In the genomic region with DNA sequence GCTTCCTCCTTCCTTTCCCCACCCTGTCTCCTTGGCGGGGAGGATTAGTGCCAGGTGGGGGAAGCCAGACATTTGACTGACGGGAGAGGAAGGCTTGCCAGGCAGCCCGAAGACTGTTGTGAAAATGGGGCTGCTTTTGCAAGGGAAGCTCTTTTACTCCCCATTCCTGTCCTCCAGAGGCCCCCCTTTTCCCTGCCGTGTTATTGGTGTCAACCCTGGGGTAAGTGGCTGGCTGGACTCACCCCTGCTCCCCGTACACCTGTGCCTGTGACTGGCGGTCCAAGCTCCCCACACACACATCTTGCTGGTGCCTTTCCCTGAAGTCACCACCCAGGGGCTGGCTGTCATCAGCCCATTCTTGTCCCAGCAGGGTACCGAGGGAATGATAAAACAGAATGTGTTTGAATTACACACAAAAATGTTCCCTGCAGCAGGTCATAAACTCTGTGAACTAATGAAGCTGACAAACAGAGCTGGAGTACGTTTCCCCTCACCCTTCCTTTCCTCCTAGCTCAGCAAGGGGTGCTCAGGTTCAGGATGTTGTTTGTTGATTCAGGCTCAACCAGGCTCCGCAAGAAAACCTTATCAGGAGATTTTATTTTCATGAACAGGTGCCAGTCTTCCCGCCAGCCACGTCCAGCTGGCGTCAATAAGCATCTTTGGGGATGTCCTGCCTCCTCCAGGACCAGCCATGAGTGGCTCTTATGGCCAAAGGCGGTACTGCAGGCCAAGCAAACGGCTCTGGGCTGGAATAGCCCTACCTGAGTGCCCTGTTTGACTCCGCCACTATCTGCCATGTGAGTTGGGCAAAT, we compare ENCODE assay signal across 6 cellular contexts. TPM values are rescaled to one million over a fixed set of nuclear protein-coding genes. Genes with fewer than 3 reads are reported as not detected.
DNase-seq lines count a peak whose midpoint lies in the region; ATAC-seq and TF ChIP-seq lines count a peak whose summit lies in the region.

No MANE protein-coding gene starts in this region.

- no peak overlapping the region for H2AK5ac ChIP-seq in trophoblast cell (ENCODE audit: low read length)

- peaks cover under 1% of the 10 kb centered on the region for H3K9me3 ChIP-seq in trophoblast cell (ENCODE audit: insufficient read depth, low read depth, low read length)

- peak; percentile 70 for DNase-seq in GM10248 (ENCODE audit: extremely low spot score)
- DNase-seq in NCI-H1930 (lab: John Stamatoyannopoulos, UW) = peak; percentile 52 to 59
- peak; percentile 79 to 88 for DNase-seq in T47D (ENCODE audit: low read depth in 1 of 2, low spot score in 1 of 2)
- peak; percentile 43 to 79 for DNase-seq in trophoblast cell
- no peak for DNase-seq in hippocampal formation (lab: John Stamatoyannopoulos, UW)

- H3K27me3 ChIP-seq in trophoblast cell (ENCODE audit: insufficient read depth, low read length) = no peaks in the 10 kb centered on the region

- H3K18ac ChIP-seq in trophoblast cell (ENCODE audit: low read length) = no peak overlapping the region

- CTCF ChIA-PET in GM10248 (lab: Yijun Ruan, JAX) = interaction anchor here (0.9 to 7.3 kb wide), 30 partner anchors 10 to 150 kb away, joined by 3 to 103 read pairs (median 6); a partner anchor contains a TSS

- H2BK5ac ChIP-seq in trophoblast cell (ENCODE audit: low read depth, low read length, poor library complexity) = no peak overlapping the region

- H3K36me3 ChIP-seq in trophoblast cell (ENCODE audit: control insufficient read depth in 1 of 2, insufficient read depth in 2 of 2, low read length in 2 of 2) = peaks cover 20% of the 10 kb centered on the region in 2 experiments

- no peak overlapping the region for H2BK12ac ChIP-seq in trophoblast cell (ENCODE audit: low read length)

- H3K79me1 ChIP-seq in trophoblast cell (ENCODE audit: low read length) = peaks cover 6% of the 10 kb centered on the region

- H4K91ac ChIP-seq in trophoblast cell (ENCODE audit: low read depth, low read length) = no peak overlapping the region

- POLR2A ChIA-PET in GM10248 (lab: Yijun Ruan, JAX) = interaction anchor here (1.1 kb wide), 1 partner anchor 27 kb away, joined by 4 read pairs; no protein-coding TSS in a partner anchor

- no peak overlapping the region for H3K9ac ChIP-seq in trophoblast cell (ENCODE audit: low read length)

- ATAC-seq in GM18520 (IDR thresholded peaks at IDR 0.05; ENCODE audit: unreplicated experiment) = no peak

- no peak overlapping the region for H3K4ac ChIP-seq in trophoblast cell (ENCODE audit: low read depth, low read length)

- in situ Hi-C loops in T47D (cut with HindIII; ENCODE audit: low pct_unique_long_range_greater_than_20kb, low sequenced_read_pairs) = no loop called here

- H3K27ac ChIP-seq in trophoblast cell (ENCODE audit: low read depth, low read length) = no peak overlapping the region

- H3K14ac ChIP-seq in trophoblast cell (ENCODE audit: low read length) = no peak overlapping the region

- H3K4me2 ChIP-seq in trophoblast cell (ENCODE audit: low read length) = no peak overlapping the region

- WGBS in trophoblast cell (ENCODE audit: extremely low coverage, insufficient coverage, insufficient read length) = no CpG with 5 or more reads among the region's 15 CpGs

- no peak overlapping the region for H3K4me3 ChIP-seq in trophoblast cell (ENCODE audit: low read depth, low read length)

- peaks cover 2% of the 10 kb centered on the region for H3K79me2 ChIP-seq in trophoblast cell (ENCODE audit: control insufficient read depth, insufficient read depth, low read length, poor library complexity)

- peaks cover 7 to 9% of the 10 kb centered on the region in 2 experiments for H3K4me1 ChIP-seq in trophoblast cell (ENCODE audit: control insufficient read depth in 1 of 2, insufficient read depth in 2 of 2, low read length in 2 of 2)

- peak; percentile 62 for TF ChIP-seq CTCF in GM10248 (IDR thresholded peaks at IDR 0.05; ENCODE audit: control extremely low read depth, extremely low read depth, low read depth, missing control alignments)

- H2BK120ac ChIP-seq in trophoblast cell (ENCODE audit: insufficient read depth, low read length, poor library complexity) = no peak overlapping the region

- H4K8ac ChIP-seq in trophoblast cell (ENCODE audit: low read depth, low read length) = no peak overlapping the region

- H3K23ac ChIP-seq in trophoblast cell (ENCODE audit: low read length) = no peak overlapping the region

- H4K12ac ChIP-seq in trophoblast cell (ENCODE audit: low read depth, low read length) = no peak overlapping the region

- no peak overlapping the region for H2AFZ ChIP-seq in trophoblast cell (ENCODE audit: insufficient read depth, low read length, poor library complexity)

RNA-seq across cellular contexts. Expression of a gene that starts 4.3 kb away (rescaled TPM):
- polyA plus RNA-seq in trophoblast cell (2013) = 8.6 and 8.7 TPM in 2 replicates

RNA-seq across cellular contexts. Expression of a gene that starts 17.7 kb away (rescaled TPM):
- 18.8 and 19.2 TPM in 2 replicates for polyA plus RNA-seq in trophoblast cell (2013)

RNA-seq across cellular contexts. Expression of a gene that starts 26.1 kb away (rescaled TPM):
- 45.3 and 47.2 TPM in 2 replicates for polyA plus RNA-seq in trophoblast cell (2013)

RNA-seq across cellular contexts. Expression of a gene that starts 48.8 kb away (rescaled TPM):
- polyA plus RNA-seq in trophoblast cell (2013) = 301 and 304 TPM in 2 replicates

RNA-seq across cellular contexts. Expression of a gene that starts 58.5 kb away (rescaled TPM):
- 17.4 and 18.4 TPM in 2 replicates for polyA plus RNA-seq in trophoblast cell (2013)

Comparison
In these comparisons a context has a peak if more than half of its experiments do, and no peak if none do; other contexts are left out.
1. DNase-seq: peak in GM10248 (single experiment), NCI-H1930 (2 of 2), T47D (2 of 2) and trophoblast cell (2 of 2); none in hippocampal formation (0 of 2).